8 cellular contexts compared by ENCODE assay signal in genomic region chr17:47621293-47622178, GRCh38. TPM values are rescaled to one million over a fixed set of nuclear protein-coding genes. Genes with fewer than 3 reads are reported as not detected.
DNase-seq lines count a peak whose midpoint lies in the region; ATAC-seq lines count a peak whose summit lies in the region.

No MANE protein-coding gene starts in this region.

- H3K4me3 Mint-ChIP-seq in activated naive CD4-positive, alpha-beta T cell treated with anti-CD3 and anti-CD28 coated beads for 36 hours, result no peak overlapping the region

- H3K9me3 Mint-ChIP-seq in activated naive CD4-positive, alpha-beta T cell treated with anti-CD3 and anti-CD28 coated beads for 36 hours, result no peaks in the 10 kb centered on the region

- H3K4me3 ChIP-seq in adipocyte (ENCODE audit: low read length), result peak overlapping the region; percentile 48
- no peak overlapping the region for H3K4me3 ChIP-seq in iPS DF 6.9 (ENCODE audit: low read length)
- H3K4me3 ChIP-seq in subcutaneous abdominal adipose tissue (ENCODE audit: low read depth in 1 of 5, low read length in 5 of 5), result no peak overlapping the region
- no peak overlapping the region for H3K4me3 ChIP-seq in HAP-1

- DNase-seq in activated naive CD4-positive, alpha-beta T cell treated with anti-CD3 and anti-CD28 coated beads for 36 hours, result no peak
- no peak for DNase-seq in activated naive CD4-positive, alpha-beta T cell (lab: John Stamatoyannopoulos, UW)
- DNase-seq in adipocyte (ENCODE audit: low read depth), result peak; percentile 88
- peak; percentile 45 for DNase-seq in iPS DF 6.9 (ENCODE audit: low read depth, low spot score)
- DNase-seq in HAP-1 (ENCODE audit: low spot score in 2 of 2), result no peak
- DNase-seq in DMS153 (lab: John Stamatoyannopoulos, UW), result no peak

- peaks cover 57% of the 10 kb centered on the region for H3K36me3 ChIP-seq in adipocyte (ENCODE audit: control insufficient read depth, insufficient read depth, low read length, severe bottlenecking)
- H3K36me3 ChIP-seq in iPS DF 6.9 (ENCODE audit: control insufficient read depth, insufficient read depth, low read length), result peaks cover 4% of the 10 kb centered on the region; the same call in 1 of the 2 replicates
- peaks cover 27 to 52% (median 43%) of the 10 kb centered on the region in 5 donors for H3K36me3 ChIP-seq in subcutaneous abdominal adipose tissue (ENCODE audit: control insufficient read depth in 5 of 5, insufficient read depth in 5 of 5, low read length in 5 of 5)
- peaks cover 56% of the 10 kb centered on the region for H3K36me3 ChIP-seq in HAP-1 (replicated peaks)

- H3K36me3 Mint-ChIP-seq in activated naive CD4-positive, alpha-beta T cell treated with anti-CD3 and anti-CD28 coated beads for 36 hours (ENCODE audit: low read depth), result peaks cover 21% of the 10 kb centered on the region

- H3K27ac ChIP-seq in iPS DF 6.9 (ENCODE audit: low read length) (no peak overlapping the region), subcutaneous abdominal adipose tissue (ENCODE audit: low read depth, low read length) (peak overlapping the region; percentile 16)

- no peaks in the 10 kb centered on the region for H3K27me3 ChIP-seq in adipocyte (replicated peaks; ENCODE audit: control insufficient read depth, insufficient read depth, low read length)
- no peaks in the 10 kb centered on the region for H3K27me3 ChIP-seq in iPS DF 6.9 (ENCODE audit: control insufficient read depth, insufficient read depth, low read length)
- H3K27me3 ChIP-seq in subcutaneous abdominal adipose tissue (ENCODE audit: control insufficient read depth in 5 of 5, insufficient read depth in 4 of 5, low read length in 5 of 5), result no peaks in the 10 kb centered on the region
- H3K27me3 ChIP-seq in HAP-1 (ENCODE audit: low read depth), result no peaks in the 10 kb centered on the region

- peak overlapping the region; percentile 36 for H3K27ac Mint-ChIP-seq in activated naive CD4-positive, alpha-beta T cell treated with anti-CD3 and anti-CD28 coated beads for 36 hours

- no peaks in the 10 kb centered on the region for H3K27me3 Mint-ChIP-seq in activated naive CD4-positive, alpha-beta T cell treated with anti-CD3 and anti-CD28 coated beads for 36 hours (ENCODE audit: low read depth)

- in situ Hi-C loops in HAP-1 (cut with MboI; ENCODE audit: low sequenced_read_pairs), result loop anchor here (25.0 kb wide), 3 partner anchors 259 to 484 kb away; no protein-coding TSS in a partner anchor

- WGBS in iPS DF 6.9 (ENCODE audit: insufficient coverage, insufficient read length), result no CpG with 5 or more reads among the region's 9 CpGs

- H3K4me1 Mint-ChIP-seq in activated naive CD4-positive, alpha-beta T cell treated with anti-CD3 and anti-CD28 coated beads for 36 hours (ENCODE audit: low read depth), result peaks cover 15% of the 10 kb centered on the region

- CTCF ChIA-PET in activated naive CD4-positive, alpha-beta T cell treated with anti-CD3 and anti-CD28 coated beads for 36 hours (lab: Charles Lee), result interaction anchor here (0.5 kb wide), 1 partner anchor 35 kb away, joined by 4 read pairs; no protein-coding TSS in a partner anchor

- peak overlapping the region; percentile 70 for H3K9ac ChIP-seq in adipocyte (ENCODE audit: low read length)
- H3K9ac ChIP-seq in subcutaneous abdominal adipose tissue (ENCODE audit: low read length in 5 of 5), result no peak overlapping the region

- H3K9me3 ChIP-seq in adipocyte (ENCODE audit: control insufficient read depth, low read length) (no peaks in the 10 kb centered on the region), iPS DF 6.9 (ENCODE audit: control insufficient read depth, insufficient read depth, low read length) (no peaks in the 10 kb centered on the region), subcutaneous abdominal adipose tissue (ENCODE audit: control insufficient read depth in 5 of 5, low read length in 5 of 5) (no peaks in the 10 kb centered on the region), HAP-1 (no peaks in the 10 kb centered on the region)

- peaks cover 36% of the 10 kb centered on the region for H3K4me1 ChIP-seq in adipocyte (ENCODE audit: control insufficient read depth, insufficient read depth, low read length)
- no peaks in the 10 kb centered on the region for H3K4me1 ChIP-seq in iPS DF 6.9 (ENCODE audit: control insufficient read depth, insufficient read depth, low read length)
- H3K4me1 ChIP-seq in subcutaneous abdominal adipose tissue (ENCODE audit: control insufficient read depth in 5 of 5, insufficient read depth in 5 of 5, low read length in 5 of 5), result peaks cover 0 to 11% (median 5%) of the 10 kb centered on the region in 5 donors
- H3K4me1 ChIP-seq in HAP-1, result no peaks in the 10 kb centered on the region

- intact Hi-C loops in activated naive CD4-positive, alpha-beta T cell treated with anti-CD3 and anti-CD28 coated beads for 36 hours (cut with micrococcal nuclease), result loop anchor here (5.0 kb wide), 1 partner anchor 181 kb away; no protein-coding TSS in a partner anchor

- no peak for ATAC-seq in HG03457 (IDR thresholded peaks at IDR 0.05; ENCODE audit: unreplicated experiment)

RNA-seq across cellular contexts. Expression of gene KPNB1, which starts 28.2 kb away (rescaled TPM):
- total RNA-seq in activated naive CD4-positive, alpha-beta T cell treated with anti-CD3 and anti-CD28 coated beads for 36 hours, result 100 to 1,000 TPM; 602 to 614 TPM

Comparison
In these comparisons a context has a peak if more than half of its experiments do, and no peak if none do; other contexts are left out.
1. DNase-seq: peak in adipocyte (single experiment) and iPS DF 6.9 (single experiment); none in activated naive CD4-positive, alpha-beta T cell treated with anti-CD3 and anti-CD28 coated beads for 36 hours (single experiment), activated naive CD4-positive, alpha-beta T cell (0 of 4), HAP-1 (0 of 2) and DMS153 (single experiment).